In the genomic region with DNA sequence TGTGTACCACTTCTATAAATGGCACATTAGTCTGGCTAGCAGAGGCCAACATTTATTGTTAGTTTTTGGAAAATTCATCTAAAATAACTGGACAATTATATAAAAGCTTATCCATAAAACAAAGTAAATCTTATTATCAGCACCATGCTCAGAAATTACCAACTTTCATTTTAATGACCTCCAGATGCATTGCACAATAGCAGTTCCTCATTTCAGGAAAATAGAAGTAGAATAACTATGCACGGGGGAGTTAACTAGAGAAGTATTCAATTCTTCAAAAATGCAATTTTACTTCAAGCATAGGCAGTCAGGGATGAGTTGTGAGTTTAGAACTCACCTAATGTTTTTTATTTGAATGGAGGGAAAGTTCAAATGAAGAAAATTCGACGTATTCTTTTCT, we compare ENCODE assay signal across 17 cellular contexts.
"Had no signal": no experiment of that assay in that cellular context is flagged by ENCODE, and none has a peak within 500 bp of the region (broad histone marks: within the 10 kb centered on the region; RNA-seq: fewer than 3 reads in every experiment).

No MANE protein-coding gene starts in this region.

- H2AFZ ChIP-seq: parathyroid adenoma had no signal

- H3K9me3 ChIP-seq: ascending aorta, lower lobe of right lung, thyroid gland, uterus had no signal

- H3K27ac Mint-ChIP-seq: activated naive CD8-positive, alpha-beta T cell treated with anti-CD3 and anti-CD28 coated beads, Interleukin-2, amount 10 ng/mL, durations not matched to agents 7 days and 5 days; activated T-cell treated with anti-CD3 and anti-CD28 coated beads, Interleukin-2, amount 50 U/mL, for 72 hours; naive B cell had no signal

- FAIRE-seq: bronchial epithelial cell, TTC549 had no signal

- ATAC-seq: activated CD4-positive, CD25-positive, alpha-beta regulatory T cell treated with anti-CD3 and anti-CD28 coated beads, Interleukin-2, amount 50 U/mL, for 24 hours; activated T-cell treated with anti-CD3 and anti-CD28 coated beads, Interleukin-2, amount 50 U/mL, for 72 hours; lower lobe of right lung had no signal

- H3K27me3 Mint-ChIP-seq: activated naive CD8-positive, alpha-beta T cell treated with anti-CD3 and anti-CD28 coated beads, Interleukin-2, amount 10 ng/mL, durations not matched to agents 7 days and 5 days; naive B cell had no signal

- H3K36me3 Mint-ChIP-seq: activated naive CD8-positive, alpha-beta T cell treated with anti-CD3 and anti-CD28 coated beads, Interleukin-2, amount 10 ng/mL, durations not matched to agents 7 days and 5 days; naive B cell had no signal

- H3K4me1 Mint-ChIP-seq: activated naive CD8-positive, alpha-beta T cell treated with anti-CD3 and anti-CD28 coated beads, Interleukin-2, amount 10 ng/mL, durations not matched to agents 7 days and 5 days; naive B cell had no signal

- H3K27me3 ChIP-seq: ascending aorta, thyroid gland, uterus had no signal

- H3K4me3 ChIP-seq: ascending aorta, lower lobe of right lung, skin epidermis, thyroid gland, uterus had no signal

- H3K79me2 ChIP-seq: parathyroid adenoma had no signal

- H3K27ac ChIP-seq: ascending aorta, lower lobe of right lung, parathyroid adenoma, skin epidermis, thyroid gland, uterus had no signal

- H3K9ac ChIP-seq: parathyroid adenoma had no signal

- H3K4me3 Mint-ChIP-seq: activated naive CD8-positive, alpha-beta T cell treated with anti-CD3 and anti-CD28 coated beads, Interleukin-2, amount 10 ng/mL, durations not matched to agents 7 days and 5 days; activated T-cell treated with anti-CD3 and anti-CD28 coated beads, Interleukin-2, amount 50 U/mL, for 72 hours; naive B cell had no signal

- DNase-seq: activated naive CD8-positive, alpha-beta T cell treated with anti-CD3 and anti-CD28 coated beads, Interleukin-2, amount 10 ng/mL, durations not matched to agents 7 days and 5 days; activated T-cell treated with anti-CD3 and anti-CD28 coated beads, Interleukin-2, amount 50 U/mL, for 72 hours; foreskin melanocyte; head of caudate nucleus; left cardiac atrium; lower lobe of right lung; midbrain; naive B cell; retina; thyroid gland; uterus had no signal

- H3K36me3 ChIP-seq: ascending aorta, lower lobe of right lung, thyroid gland, uterus had no signal

- H3K4me1 ChIP-seq: ascending aorta, lower lobe of right lung, parathyroid adenoma, thyroid gland, uterus had no signal
